Comparison of ENCODE assay signal across 16 cellular contexts in genomic region chr12:24198936-24199644, GRCh38.
DNase-seq lines count a peak whose midpoint lies in the region; ATAC-seq and FAIRE-seq lines count a peak whose summit lies in the region.
"Had no signal": no experiment of that assay in that cellular context is flagged by ENCODE, and none has a peak within 500 bp of the region (broad histone marks: within the 10 kb centered on the region; RNA-seq: fewer than 3 reads in every experiment).

No MANE protein-coding gene starts in this region.

- FAIRE-seq in urothelium cell line (lab: Jason Lieb, UNC), result peak; percentile 63
- FAIRE-seq: K562 had no signal

- H3K4me3 ChIP-seq in effector memory CD4-positive, alpha-beta T cell (ENCODE audit: insufficient read depth, low read depth, low read length, poor library complexity, severe bottlenecking), result no peak overlapping the region
- H3K4me3 ChIP-seq: BLaER1 treated with 17β-estradiol and CSF1 and Interleukin-3, amounts not matched to agents 10 nM and 100 nM; K562 had no signal

- DNase-seq in M059J (ENCODE audit: low read depth), result peak; percentile 78
- DNase-seq in dermis blood vessel endothelial cell, result peak; percentile 79
- peak; percentile 12 for DNase-seq in urothelium cell line (ENCODE audit: low spot score)
- DNase-seq in effector memory CD4-positive, alpha-beta T cell, result no peak
- DNase-seq: activated CD4-positive, alpha-beta T cell treated with anti-CD3 and anti-CD28 coated beads, Interleukin-2, amount 50 U/mL, for 48 hours; activated T-cell treated with anti-CD3 and anti-CD28 coated beads, Interleukin-2, amount 50 U/mL, for 48 hours; DMS79; hippocampal formation; NCI-H1092 treated with DMSO at 0.1 percent for 48 hours; NCI-H2227 treated with DMSO at 0.1 percent for 48 hours had no signal

- peak; percentile 40 for ATAC-seq in GM18909 (IDR thresholded peaks at IDR 0.05; ENCODE audit: poor library complexity, unreplicated experiment)
- ATAC-seq in activated CD4-positive, CD25-positive, alpha-beta regulatory T cell treated with anti-CD3 and anti-CD28 coated beads, Interleukin-2, amount 50 U/mL, for 24 hours, result no peak
- ATAC-seq in HG03442 (IDR thresholded peaks at IDR 0.05; ENCODE audit: unreplicated experiment), result no peak
- ATAC-seq: K562 had no signal

- no peaks in the 10 kb centered on the region for H3K4me1 ChIP-seq in effector memory CD4-positive, alpha-beta T cell (ENCODE audit: control insufficient read depth, insufficient read depth, low read length, poor library complexity, severe bottlenecking)

- H3K27me3 ChIP-seq in effector memory CD4-positive, alpha-beta T cell (replicated peaks; ENCODE audit: control insufficient read depth, insufficient read depth, low read length, poor library complexity, severe bottlenecking), result no peaks in the 10 kb centered on the region
- H3K27me3 ChIP-seq: BLaER1 treated with 17β-estradiol and CSF1 and Interleukin-3, amounts not matched to agents 10 nM and 100 nM had no signal

- H3K9me3 ChIP-seq in effector memory CD4-positive, alpha-beta T cell (ENCODE audit: control insufficient read depth, low read length), result no peaks in the 10 kb centered on the region

- no peaks in the 10 kb centered on the region for H3K36me3 ChIP-seq in effector memory CD4-positive, alpha-beta T cell (ENCODE audit: control insufficient read depth, insufficient read depth, low read length)
- H3K36me3 ChIP-seq: BLaER1 treated with 17β-estradiol and CSF1 and Interleukin-3, amounts not matched to agents 10 nM and 100 nM had no signal

- H3K27ac ChIP-seq in effector memory CD4-positive, alpha-beta T cell (ENCODE audit: insufficient read depth, low read length, poor library complexity, severe bottlenecking), result no peak overlapping the region
- H3K27ac ChIP-seq: BLaER1 treated with 17β-estradiol and CSF1 and Interleukin-3, amounts not matched to agents 10 nM and 100 nM; epithelial cell of prostate had no signal

Comparison
In these comparisons a context has a peak if more than half of its experiments do, and no peak if none do; other contexts are left out.
1. DNase-seq: peak in M059J (single experiment), dermis blood vessel endothelial cell (single experiment) and urothelium cell line (single experiment); none in effector memory CD4-positive, alpha-beta T cell (0 of 3).